Comparison of ENCODE assay signal across 13 cellular contexts in genomic region chr1:156675715-156676311, GRCh38. TPM values are rescaled to one million over a fixed set of nuclear protein-coding genes. Genes with fewer than 3 reads are reported as not detected.
DNase-seq lines count a peak whose midpoint lies in the region; ATAC-seq and TF ChIP-seq lines count a peak whose summit lies in the region.
"Had no signal": no experiment of that assay in that cellular context is flagged by ENCODE, and none has a peak within 500 bp of the region (broad histone marks: within the 10 kb centered on the region; RNA-seq: fewer than 3 reads in every experiment).

No MANE protein-coding gene starts in this region.

- DNase-seq in NCI-H2227 treated with DMSO at 0.1 percent for 48 hours (lab: John Stamatoyannopoulos, UW) (peak; percentile 38), lung (ENCODE audit: low spot score) (no peak), thyroid gland (no peak), Karpas-422 (no peak)
- DNase-seq in activated CD4-positive, CD25-positive, alpha-beta regulatory T cell (lab: John Stamatoyannopoulos, UW) = no peak
- DNase-seq: activated naive CD8-positive, alpha-beta T cell treated with anti-CD3 and anti-CD28 coated beads, Interleukin-2, amount 10 ng/mL, durations not matched to agents 7 days and 5 days; left colon had no signal

- H3K27me3 ChIP-seq in duodenal mucosa (ENCODE audit: control insufficient read depth in 1 of 2, insufficient read depth in 2 of 2, low read length in 2 of 2) = peaks cover 38 to 54% of the 10 kb centered on the region in 2 donors
- H3K27me3 ChIP-seq in lung (ENCODE audit: control insufficient read depth, insufficient read depth) = no peaks in the 10 kb centered on the region
- H3K27me3 ChIP-seq in thyroid gland = peaks cover 8% of the 10 kb centered on the region
- no peaks in the 10 kb centered on the region for H3K27me3 ChIP-seq in Karpas-422 (ENCODE audit: low read length)

- H4K20me1 ChIP-seq in Karpas-422 (ENCODE audit: insufficient read depth, low read depth, low read length) = peaks cover 3% of the 10 kb centered on the region; the same call in 1 of the 2 replicates

- H3K4me1 ChIP-seq in duodenal mucosa (ENCODE audit: control insufficient read depth in 1 of 2, insufficient read depth in 2 of 2, low read length in 2 of 2) (peaks cover 4 to 23% of the 10 kb centered on the region in 2 donors), lung (ENCODE audit: control insufficient read depth in 2 of 2, insufficient read depth in 2 of 2, low read length in 2 of 2) (peaks cover 6 to 8% of the 10 kb centered on the region in 2 donors), thyroid gland (peaks cover 8 to 12% of the 10 kb centered on the region in 2 donors), Karpas-422 (ENCODE audit: low read length) (no peaks in the 10 kb centered on the region)

- TF ChIP-seq CTCF in lung (IDR thresholded peaks at IDR 0.05; ENCODE audit: control extremely low read depth, extremely low read depth) (no peak), thyroid gland (IDR thresholded peaks at IDR 0.05) (no peak)

- no peaks in the 10 kb centered on the region for H3K36me3 ChIP-seq in duodenal mucosa (ENCODE audit: control insufficient read depth in 1 of 2, insufficient read depth in 2 of 2, low read length in 2 of 2)
- peaks cover 0 to 5% of the 10 kb centered on the region in 2 donors for H3K36me3 ChIP-seq in lung (ENCODE audit: control insufficient read depth in 2 of 2, insufficient read depth in 2 of 2, low read length in 2 of 2)
- H3K36me3 ChIP-seq in thyroid gland = no peaks in the 10 kb centered on the region
- H3K36me3 ChIP-seq in Karpas-422 (ENCODE audit: insufficient read depth, low read length) = no peaks in the 10 kb centered on the region

- no peak overlapping the region for H2AFZ ChIP-seq in Karpas-422 (ENCODE audit: low read length)

- H3K27ac ChIP-seq in duodenal mucosa (ENCODE audit: low read depth, low read length) (peak overlapping the region; percentile 56), lung (ENCODE audit: low read depth in 1 of 2, low read length in 1 of 2) (peak overlapping the region; percentile 23 to 94), thyroid gland (peak overlapping the region; percentile 9 to 50 (median 46)), Karpas-422 (ENCODE audit: low read length) (no peak overlapping the region)
- H3K27ac ChIP-seq: KMS-11 had no signal

- peak overlapping the region in 1 of 2 donors; percentile 23 for H3K9ac ChIP-seq in duodenal mucosa (ENCODE audit: low read depth in 1 of 2, low read length in 2 of 2)
- no peak overlapping the region for H3K9ac ChIP-seq in Karpas-422 (ENCODE audit: low read length)
- H3K9ac ChIP-seq: KMS-11 had no signal

- WGBS in lung, 2 donors = 35 to 61% methylated on average over 14 of the region's 14 CpGs
- WGBS in thyroid gland, 2 donors = 22 to 38% methylated on average over 10 to 12 of the region's 14 CpGs

- H3K4me2 ChIP-seq in Karpas-422 (ENCODE audit: low read depth, low read length, poor library complexity, severe bottlenecking) = no peak overlapping the region
- H3K4me2 ChIP-seq: KMS-11 had no signal

- no peak for TF ChIP-seq POLR2A in thyroid gland (IDR thresholded peaks at IDR 0.05)

- peak overlapping the region; percentile 37 to 43 for H3K4me3 ChIP-seq in duodenal mucosa (ENCODE audit: low read depth in 1 of 2, low read length in 2 of 2)
- peak overlapping the region; percentile 54 for H3K4me3 ChIP-seq in lung
- H3K4me3 ChIP-seq in thyroid gland (replicated peaks in 1 of 3) = peak overlapping the region in 1 of 3 donors; percentile 23
- H3K4me3 ChIP-seq in Karpas-422 (ENCODE audit: low read length) = no peak overlapping the region
- H3K4me3 ChIP-seq: GM12878 had no signal

- H3K9me3 ChIP-seq in duodenal mucosa (ENCODE audit: control insufficient read depth in 1 of 2, low read length in 2 of 2) (no peaks in the 10 kb centered on the region), lung (ENCODE audit: control insufficient read depth in 2 of 2, insufficient read depth in 1 of 2, low read length in 1 of 2) (no peaks in the 10 kb centered on the region), thyroid gland (no peaks in the 10 kb centered on the region), Karpas-422 (ENCODE audit: low read length) (no peaks in the 10 kb centered on the region)

- H3K79me2 ChIP-seq in Karpas-422 (ENCODE audit: low read length) = no peaks in the 10 kb centered on the region

- no peaks in the 10 kb centered on the region for H3K9me2 ChIP-seq in Karpas-422 (replicated peaks; ENCODE audit: insufficient read depth, low read length)

- ATAC-seq in lung (ENCODE audit: insufficient read depth, low FRiP score) (no peak), GM18870 (IDR thresholded peaks at IDR 0.05; ENCODE audit: unreplicated experiment) (no peak), GM18868 (IDR thresholded peaks at IDR 0.05; ENCODE audit: unreplicated experiment) (no peak)
- ATAC-seq: GM12878 had no signal

- intact Hi-C loops in thyroid gland (cut with DNase I) = no loop called here

RNA-seq across cellular contexts. Expression of gene NES, which starts 1.4 kb away (rescaled TPM):
- total RNA-seq in lung = 10 to 100 TPM; 37.3 to 57.4 TPM
- polyA plus RNA-seq in lung = 10 to 100 TPM; 17.6 to 31.1 TPM
- total RNA-seq in thyroid gland = 10 to 100 TPM in 2 of 4 donors, 1 to 10 TPM in 2; 4.3 to 10.4 (median 9.0) TPM
- total RNA-seq in Karpas-422 (2014; rRNA removed; shearing (Covaris generic); ENCODE audit: low replicate concordance) = not detected in 2 replicates
- total RNA-seq: activated naive CD8-positive, alpha-beta T cell treated with anti-CD3 and anti-CD28 coated beads, Interleukin-2, amount 10 ng/mL, durations not matched to agents 7 days and 5 days had no signal

RNA-seq across cellular contexts. Expression of gene CRABP2, which starts 29.6 kb away (rescaled TPM):
- total RNA-seq in lung (10 to 100 TPM in 1 of 2 donors, 1 to 10 TPM in 1; 5.8 to 13.6 TPM), thyroid gland (10 to 100 TPM in 1 of 4 donors, 1 to 10 TPM in 2, not detected in 1; 3.0 to 15.3 (median 4.5) TPM)
- 1 to 10 TPM; 1.3 to 4.0 TPM for polyA plus RNA-seq in lung
- total RNA-seq in Karpas-422 (2014; rRNA removed; shearing (Covaris generic); ENCODE audit: low replicate concordance) = 0.56 TPM in 1 of 2 replicates, not detected in the other

RNA-seq across cellular contexts. Expression of gene BCAN, which starts 33.9 kb away (rescaled TPM):
- total RNA-seq in lung (1 to 10 TPM in 1 of 2 donors, under 1 TPM in 1; 0.18 to 1.1 TPM), thyroid gland (1 to 10 TPM in 1 of 4 donors, under 1 TPM in 1, not detected in 2; 0.54 to 1.1 TPM)
- under 1 TPM; 0.05 to 0.06 TPM for polyA plus RNA-seq in lung
- total RNA-seq in Karpas-422 (2014; rRNA removed; shearing (Covaris generic); ENCODE audit: low replicate concordance) = not detected in 2 replicates
- total RNA-seq: activated naive CD8-positive, alpha-beta T cell treated with anti-CD3 and anti-CD28 coated beads, Interleukin-2, amount 10 ng/mL, durations not matched to agents 7 days and 5 days; left colon; T-helper 1 cell treated with Interleukin-12 subunit alpha and Interleukin-12 subunit beta and Interleukin-4 antibody, amounts not matched to agents 30 ng/mL and 1 ng/mL, for 36 hours had no signal

RNA-seq across cellular contexts. Expression of gene METTL25B, which starts 52.5 kb away (rescaled TPM):
- total RNA-seq in lung (10 to 100 TPM; 24.4 to 34.9 TPM), thyroid gland (10 to 100 TPM; 15.5 to 33.4 (median 25.3) TPM)
- 10 to 100 TPM; 28.3 to 42.6 TPM for polyA plus RNA-seq in lung
- 22.8 and 26.5 TPM in 2 replicates for total RNA-seq in Karpas-422 (2014; rRNA removed; shearing (Covaris generic); ENCODE audit: low replicate concordance)

RNA-seq across cellular contexts. Expression of gene ISG20L2, which starts 52.8 kb away (rescaled TPM):
- 10 to 100 TPM; 11.3 to 26.3 TPM for total RNA-seq in lung
- polyA plus RNA-seq in lung = 10 to 100 TPM in 1 of 2 donors, 1 to 10 TPM in 1; 9.3 to 24.2 TPM
- total RNA-seq in thyroid gland = 10 to 100 TPM; 13.6 to 34.9 (median 18.2) TPM
- 17.9 and 18.4 TPM in 2 replicates for total RNA-seq in Karpas-422 (2014; rRNA removed; shearing (Covaris generic); ENCODE audit: low replicate concordance)
